ENCODE assay signal across 18 cellular contexts in genomic region chr10:78184851-78185692, GRCh38.
DNase-seq lines count a peak whose midpoint lies in the region; ATAC-seq and TF ChIP-seq lines count a peak whose summit lies in the region.
"Had no signal": no experiment of that assay in that cellular context is flagged by ENCODE, and none has a peak within 500 bp of the region (broad histone marks: within the 10 kb centered on the region; RNA-seq: fewer than 3 reads in every experiment).

No MANE protein-coding gene starts in this region.

- H3K4me3 Mint-ChIP-seq in progenitor cell of endocrine pancreas (ENCODE audit: low read depth): no peak overlapping the region
- H3K4me3 Mint-ChIP-seq: CD4-positive, alpha-beta T cell; T-helper 1 cell treated with Interleukin-12 subunit alpha and Interleukin-12 subunit beta and Interleukin-4 antibody, amounts not matched to agents 30 μg/mL and 1 μg/mL, for 36 hours had no signal

- H3K9me3 Mint-ChIP-seq in progenitor cell of endocrine pancreas (ENCODE audit: low read depth): no peaks in the 10 kb centered on the region
- H3K9me3 Mint-ChIP-seq: CD4-positive, alpha-beta T cell; T-helper 1 cell treated with Interleukin-12 subunit alpha and Interleukin-12 subunit beta and Interleukin-4 antibody, amounts not matched to agents 30 μg/mL and 1 μg/mL, for 36 hours had no signal

- peaks cover 5 to 20% (median 17%) of the 10 kb centered on the region in 10 experiments for H3K4me1 ChIP-seq in BLaER1 treated with 17β-estradiol and CSF1 and Interleukin-3, amounts not matched to agents 10 nM and 100 nM

- H3K27ac Mint-ChIP-seq in progenitor cell of endocrine pancreas: no peak overlapping the region
- H3K27ac Mint-ChIP-seq: CD4-positive, alpha-beta T cell; T-helper 1 cell treated with Interleukin-12 subunit alpha and Interleukin-12 subunit beta and Interleukin-4 antibody, amounts not matched to agents 30 μg/mL and 1 μg/mL, for 36 hours had no signal

- H3K36me3 ChIP-seq in BLaER1 treated with 17β-estradiol and CSF1 and Interleukin-3, amounts not matched to agents 10 nM and 100 nM: no peaks in the 10 kb centered on the region

- no peaks in the 10 kb centered on the region for H3K4me1 Mint-ChIP-seq in progenitor cell of endocrine pancreas (ENCODE audit: low read depth)

- H3K36me3 Mint-ChIP-seq in progenitor cell of endocrine pancreas (ENCODE audit: insufficient read depth): no peaks in the 10 kb centered on the region

- H3K9ac ChIP-seq in BLaER1 treated with 17β-estradiol and CSF1 and Interleukin-3, amounts not matched to agents 10 nM and 100 nM: no peak overlapping the region

- no peaks in the 10 kb centered on the region for H4K20me1 ChIP-seq in BLaER1 treated with 17β-estradiol and CSF1 and Interleukin-3, amounts not matched to agents 10 nM and 100 nM

- TF ChIP-seq CTCF in cardiac fibroblast (IDR thresholded peaks at IDR 0.05; ENCODE audit: low read depth, low read length) (no peak), progenitor cell of endocrine pancreas (IDR thresholded peaks at IDR 0.05; ENCODE audit: unreplicated experiment) (no peak)

- no peaks in the 10 kb centered on the region for H3K27me3 ChIP-seq in BLaER1 treated with 17β-estradiol and CSF1 and Interleukin-3, amounts not matched to agents 10 nM and 100 nM

- DNase-seq in NCI-H2227 (lab: John Stamatoyannopoulos, UW; ENCODE audit: unreplicated experiment): peak; percentile 69
- peak; percentile 13 to 53 for DNase-seq in cardiac fibroblast (ENCODE audit: low read depth in 2 of 2)
- peak in 29 of 56 donors; percentile 6 to 84 (median 52) for DNase-seq in nucleus accumbens (lab: John Stamatoyannopoulos, UW)
- no peak for DNase-seq in progenitor cell of endocrine pancreas (ENCODE audit: low spot score, unreplicated experiment)
- no peak for DNase-seq in NCI-H2081 (lab: John Stamatoyannopoulos, UW)
- DNase-seq in NCI-H187 (lab: John Stamatoyannopoulos, UW): no peak
- DNase-seq: Calu3; CD4-positive, alpha-beta T cell; DMS79; MM.1S; NCI-H1105; NCI-H187 treated with DMSO at 0.1 percent for 48 hours; NCI-H2171 treated with DMSO at 0.1 percent for 48 hours; NCI-H510A treated with DMSO at 0.1 percent for 48 hours; SIG-M5 had no signal

- ATAC-seq in GM21526 (IDR thresholded peaks at IDR 0.05; ENCODE audit: low FRiP score, unreplicated experiment): no peak

- H3K9me3 ChIP-seq in BLaER1 treated with 17β-estradiol and CSF1 and Interleukin-3, amounts not matched to agents 10 nM and 100 nM (replicated peaks in 1 of 11): no peaks in the 10 kb centered on the region

- H3K27me3 Mint-ChIP-seq in progenitor cell of endocrine pancreas: peaks cover 28% of the 10 kb centered on the region
- H3K27me3 Mint-ChIP-seq: CD4-positive, alpha-beta T cell had no signal

- H3K4me2 ChIP-seq in BLaER1 treated with 17β-estradiol and CSF1 and Interleukin-3, amounts not matched to agents 10 nM and 100 nM: peak overlapping the region; percentile 27 to 66 (median 50); a peak in 18 of 22 replicates

- H3K4me3 ChIP-seq in BLaER1 treated with 17β-estradiol and CSF1 and Interleukin-3, amounts not matched to agents 10 nM and 100 nM: no peak overlapping the region
- no peak overlapping the region for H3K4me3 ChIP-seq in cardiac fibroblast (replicated peaks in 1 of 2; ENCODE audit: low read depth in 2 of 2, low read length in 2 of 2)

- H3K27ac ChIP-seq in BLaER1 treated with 17β-estradiol and CSF1 and Interleukin-3, amounts not matched to agents 10 nM and 100 nM: no peak overlapping the region

Comparison
In these comparisons a context has a peak if more than half of its experiments do, and no peak if none do; other contexts are left out.
1. DNase-seq: peak in NCI-H2227 (single experiment), cardiac fibroblast (2 of 2) and nucleus accumbens (29 of 56); none in progenitor cell of endocrine pancreas (single experiment), NCI-H2081 (0 of 2) and NCI-H187 (0 of 2).